ENCODE assay signal across 9 cellular contexts in the genomic region with DNA sequence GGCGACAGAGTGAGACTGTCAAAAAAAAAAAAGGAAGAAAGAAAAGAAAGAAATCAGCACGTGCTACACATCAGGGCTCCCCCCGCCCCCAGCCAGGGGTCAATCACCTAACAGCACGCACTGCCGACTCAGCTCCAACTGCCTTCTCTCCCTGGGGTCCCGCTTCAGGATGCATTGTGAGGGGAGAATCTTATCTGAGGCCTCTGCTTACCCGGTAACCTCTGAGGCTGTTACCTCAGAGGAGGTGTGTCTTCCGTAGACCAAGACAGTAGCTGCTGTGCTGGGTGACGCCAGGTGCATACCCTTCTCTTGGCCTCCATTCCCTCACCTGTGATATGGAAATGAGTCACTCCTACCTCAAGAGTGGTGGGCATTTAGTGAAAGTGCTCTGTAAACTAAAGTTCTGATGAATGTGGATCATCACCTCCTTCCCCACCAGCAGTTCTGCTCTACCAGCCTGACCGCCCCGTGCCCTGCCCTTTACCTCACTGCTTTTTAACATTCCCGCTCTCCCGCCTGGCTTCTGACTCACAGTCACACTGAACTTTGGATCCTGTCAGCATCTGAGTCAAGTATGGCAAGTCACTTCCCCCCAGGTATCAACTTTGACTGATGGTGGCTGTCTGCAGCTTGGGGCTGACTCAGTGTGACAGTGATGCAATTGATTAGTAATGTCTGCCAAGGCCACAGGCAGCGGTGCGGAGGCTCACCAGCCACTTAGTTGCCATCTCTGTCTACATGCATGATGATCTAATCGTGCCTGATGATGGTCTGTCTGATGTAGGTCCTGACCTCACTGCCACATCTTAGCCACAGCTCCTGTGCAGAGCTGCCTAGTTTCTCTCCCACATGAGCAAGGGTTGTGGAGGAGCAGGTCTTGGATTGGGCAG. TPM values are rescaled to one million over a fixed set of nuclear protein-coding genes. Genes with fewer than 3 reads are reported as not detected.
A peak's percentile ranks its signal among the peaks of the same experiment; 100 is the strongest.
DNase-seq lines count a peak whose midpoint lies in the region; ATAC-seq and TF ChIP-seq lines count a peak whose summit lies in the region.
"Had no signal": no experiment of that assay in that cellular context is flagged by ENCODE, and none has a peak within 500 bp of the region (broad histone marks: within the 10 kb centered on the region; RNA-seq: fewer than 3 reads in every experiment).

No MANE protein-coding gene starts in this region.

- ATAC-seq in activated T-helper 17 cell treated with anti-CD3 and anti-CD28 coated beads, Interleukin-2, amount 50 U/mL, for 72 hours (replicated peaks): peak; percentile 82
- ATAC-seq in GM21619 (IDR thresholded peaks at IDR 0.05; ENCODE audit: unreplicated experiment) (no peak), HG03025 (IDR thresholded peaks at IDR 0.05; ENCODE audit: low FRiP score, unreplicated experiment) (no peak)

- H3K4me3 Mint-ChIP-seq in activated T-helper 17 cell treated with anti-CD3 and anti-CD28 coated beads, Interleukin-2, amount 50 U/mL, for 72 hours: peak overlapping the region; percentile 42

- DNase-seq in AG08396 (ENCODE audit: low spot score) (peak; percentile 68), LHCN-M2 (ENCODE audit: low read depth) (peak; percentile 80), NCI-H1105 (lab: John Stamatoyannopoulos, UW) (no peak), epidermal melanocyte (ENCODE audit: insufficient read length, low spot score) (no peak)
- DNase-seq: uterus had no signal

- H3K27ac ChIP-seq in liver (ENCODE audit: low read depth in 1 of 2, low read length in 2 of 2): peak overlapping the region; percentile 2 to 40
- H3K27ac ChIP-seq: uterus had no signal

- peaks cover 10% of the 10 kb centered on the region for H3K4me1 Mint-ChIP-seq in activated T-helper 17 cell treated with anti-CD3 and anti-CD28 coated beads, Interleukin-2, amount 50 U/mL, for 72 hours

- H3K27me3 ChIP-seq in liver (ENCODE audit: control insufficient read depth in 4 of 4, insufficient read depth in 4 of 4, low read length in 3 of 4): no peaks in the 10 kb centered on the region
- H3K27me3 ChIP-seq: uterus had no signal

- H3K36me3 ChIP-seq in liver (ENCODE audit: control insufficient read depth in 4 of 4, insufficient read depth in 3 of 4, low read depth in 1 of 4, low read length in 3 of 4): peaks cover 0 to 1% (median 0%) of the 10 kb centered on the region in 4 donors
- H3K36me3 ChIP-seq: uterus had no signal

- no peaks in the 10 kb centered on the region for H3K9me3 Mint-ChIP-seq in activated T-helper 17 cell treated with anti-CD3 and anti-CD28 coated beads, Interleukin-2, amount 50 U/mL, for 72 hours

- H3K9me3 ChIP-seq in liver (ENCODE audit: control insufficient read depth in 4 of 4, low read length in 3 of 4): no peaks in the 10 kb centered on the region
- H3K9me3 ChIP-seq: uterus had no signal

- H3K9ac ChIP-seq in liver (ENCODE audit: low read depth in 1 of 2, low read length in 2 of 2): no peak overlapping the region

- peaks cover 2 to 27% (median 18%) of the 10 kb centered on the region in 4 donors for H3K4me1 ChIP-seq in liver (ENCODE audit: control insufficient read depth in 4 of 4, insufficient read depth in 4 of 4, low read length in 3 of 4)
- H3K4me1 ChIP-seq: uterus had no signal

- TF ChIP-seq CTCF in liver (IDR thresholded peaks at IDR 0.05; ENCODE audit: low read depth, low read length, missing input control): no peak

- peaks cover 27% of the 10 kb centered on the region for H3K36me3 Mint-ChIP-seq in activated T-helper 17 cell treated with anti-CD3 and anti-CD28 coated beads, Interleukin-2, amount 50 U/mL, for 72 hours (ENCODE audit: low read depth)

- H3K4me3 ChIP-seq in liver (ENCODE audit: low read depth in 1 of 3, low read length in 3 of 3): no peak overlapping the region
- H3K4me3 ChIP-seq: uterus had no signal

- peak overlapping the region; percentile 66 for H3K27ac Mint-ChIP-seq in activated T-helper 17 cell treated with anti-CD3 and anti-CD28 coated beads, Interleukin-2, amount 50 U/mL, for 72 hours

- TF ChIP-seq RAD21 in liver (IDR thresholded peaks at IDR 0.05): peak; percentile 21 to 34

- no peaks in the 10 kb centered on the region for H3K27me3 Mint-ChIP-seq in activated T-helper 17 cell treated with anti-CD3 and anti-CD28 coated beads, Interleukin-2, amount 50 U/mL, for 72 hours

- WGBS in liver: 64% methylated on average over 16 of the region's 16 CpGs

TF ChIP-seq in liver, 16 proteins besides CTCF, POLR2A, EP300 and RAD21:
- TF ChIP-seq NR2F2 (IDR thresholded peaks at IDR 0.05) (no peak), JUND (IDR thresholded peaks at IDR 0.05) (peak; percentile 87 to 96), HNF4A (conservative IDR thresholded peaks at IDR 0.05) (peak; percentile 86 to 94), EGR1 (IDR thresholded peaks at IDR 0.05; ENCODE audit: low read depth in 2 of 2) (no peak), HNF4G (IDR thresholded peaks at IDR 0.05) (peak; percentile 65), RXRA (IDR thresholded peaks at IDR 0.05) (peak; percentile 58 to 89), FOXA2 (IDR thresholded peaks at IDR 0.05) (peak; percentile 39), GABPA (IDR thresholded peaks at IDR 0.05 in 1 of 2, conservative IDR thresholded peaks at IDR 0.05 in 1 of 2) (peak in 1 of 2 donors; percentile 47), FOXA1 (IDR thresholded peaks at IDR 0.05) (no peak), YY1 (IDR thresholded peaks at IDR 0.05) (peak; percentile 78), TAF1 (conservative IDR thresholded peaks at IDR 0.05) (no peak), SP1 (IDR thresholded peaks at IDR 0.05) (peak; percentile 82)
- TF ChIP-seq, protein P1, sequence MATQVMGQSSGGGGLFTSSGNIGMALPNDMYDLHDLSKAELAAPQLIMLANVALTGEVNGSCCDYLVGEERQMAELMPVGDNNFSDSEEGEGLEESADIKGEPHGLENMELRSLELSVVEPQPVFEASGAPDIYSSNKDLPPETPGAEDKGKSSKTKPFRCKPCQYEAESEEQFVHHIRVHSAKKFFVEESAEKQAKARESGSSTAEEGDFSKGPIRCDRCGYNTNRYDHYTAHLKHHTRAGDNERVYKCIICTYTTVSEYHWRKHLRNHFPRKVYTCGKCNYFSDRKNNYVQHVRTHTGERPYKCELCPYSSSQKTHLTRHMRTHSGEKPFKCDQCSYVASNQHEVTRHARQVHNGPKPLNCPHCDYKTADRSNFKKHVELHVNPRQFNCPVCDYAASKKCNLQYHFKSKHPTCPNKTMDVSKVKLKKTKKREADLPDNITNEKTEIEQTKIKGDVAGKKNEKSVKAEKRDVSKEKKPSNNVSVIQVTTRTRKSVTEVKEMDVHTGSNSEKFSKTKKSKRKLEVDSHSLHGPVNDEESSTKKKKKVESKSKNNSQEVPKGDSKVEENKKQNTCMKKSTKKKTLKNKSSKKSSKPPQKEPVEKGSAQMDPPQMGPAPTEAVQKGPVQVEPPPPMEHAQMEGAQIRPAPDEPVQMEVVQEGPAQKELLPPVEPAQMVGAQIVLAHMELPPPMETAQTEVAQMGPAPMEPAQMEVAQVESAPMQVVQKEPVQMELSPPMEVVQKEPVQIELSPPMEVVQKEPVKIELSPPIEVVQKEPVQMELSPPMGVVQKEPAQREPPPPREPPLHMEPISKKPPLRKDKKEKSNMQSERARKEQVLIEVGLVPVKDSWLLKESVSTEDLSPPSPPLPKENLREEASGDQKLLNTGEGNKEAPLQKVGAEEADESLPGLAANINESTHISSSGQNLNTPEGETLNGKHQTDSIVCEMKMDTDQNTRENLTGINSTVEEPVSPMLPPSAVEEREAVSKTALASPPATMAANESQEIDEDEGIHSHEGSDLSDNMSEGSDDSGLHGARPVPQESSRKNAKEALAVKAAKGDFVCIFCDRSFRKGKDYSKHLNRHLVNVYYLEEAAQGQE (IDR thresholded peaks at IDR 0.05): no peak
- TF ChIP-seq, protein P2, sequence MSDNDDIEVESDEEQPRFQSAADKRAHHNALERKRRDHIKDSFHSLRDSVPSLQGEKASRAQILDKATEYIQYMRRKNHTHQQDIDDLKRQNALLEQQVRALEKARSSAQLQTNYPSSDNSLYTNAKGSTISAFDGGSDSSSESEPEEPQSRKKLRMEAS (IDR thresholded peaks at IDR 0.05): no peak
- TF ChIP-seq, protein P3, sequence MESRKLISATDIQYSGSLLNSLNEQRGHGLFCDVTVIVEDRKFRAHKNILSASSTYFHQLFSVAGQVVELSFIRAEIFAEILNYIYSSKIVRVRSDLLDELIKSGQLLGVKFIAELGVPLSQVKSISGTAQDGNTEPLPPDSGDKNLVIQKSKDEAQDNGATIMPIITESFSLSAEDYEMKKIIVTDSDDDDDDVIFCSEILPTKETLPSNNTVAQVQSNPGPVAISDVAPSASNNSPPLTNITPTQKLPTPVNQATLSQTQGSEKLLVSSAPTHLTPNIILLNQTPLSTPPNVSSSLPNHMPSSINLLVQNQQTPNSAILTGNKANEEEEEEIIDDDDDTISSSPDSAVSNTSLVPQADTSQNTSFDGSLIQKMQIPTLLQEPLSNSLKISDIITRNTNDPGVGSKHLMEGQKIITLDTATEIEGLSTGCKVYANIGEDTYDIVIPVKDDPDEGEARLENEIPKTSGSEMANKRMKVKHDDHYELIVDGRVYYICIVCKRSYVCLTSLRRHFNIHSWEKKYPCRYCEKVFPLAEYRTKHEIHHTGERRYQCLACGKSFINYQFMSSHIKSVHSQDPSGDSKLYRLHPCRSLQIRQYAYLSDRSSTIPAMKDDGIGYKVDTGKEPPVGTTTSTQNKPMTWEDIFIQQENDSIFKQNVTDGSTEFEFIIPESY (IDR thresholded peaks at IDR 0.05): no peak
- TF ChIP-seq, protein P4, sequence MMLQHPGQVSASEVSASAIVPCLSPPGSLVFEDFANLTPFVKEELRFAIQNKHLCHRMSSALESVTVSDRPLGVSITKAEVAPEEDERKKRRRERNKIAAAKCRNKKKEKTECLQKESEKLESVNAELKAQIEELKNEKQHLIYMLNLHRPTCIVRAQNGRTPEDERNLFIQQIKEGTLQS (IDR thresholded peaks at IDR 0.05): peak; percentile 84

RNA-seq across cellular contexts. Expression of a gene that starts 20.1 kb away (rescaled TPM):
- total RNA-seq in LHCN-M2 (2014; rRNA removed) (11.7 and 11.9 TPM in 2 replicates), liver (1 to 10 TPM; 7.4 to 9.3 TPM)
- 10.8 TPM for polyA plus RNA-seq in LHCN-M2 (2012)
- total RNA-seq in activated T-helper 17 cell treated with anti-CD3 and anti-CD28 coated beads, Interleukin-2, amount 50 U/mL, for 72 hours: 100 to 1,000 TPM; 181 to 252 TPM
- polyA plus RNA-seq in liver: 10 to 100 TPM; 12.7 to 17.8 TPM

RNA-seq across cellular contexts. Expression of a gene that starts 51.5 kb away (rescaled TPM):
- total RNA-seq in LHCN-M2 (2014; rRNA removed) (not detected in 2 replicates), liver (1 to 10 TPM; 1.8 to 3.4 TPM)
- not detected for polyA plus RNA-seq in LHCN-M2 (2012)
- total RNA-seq in activated T-helper 17 cell treated with anti-CD3 and anti-CD28 coated beads, Interleukin-2, amount 50 U/mL, for 72 hours: 1 to 10 TPM in 1 of 2 donors, under 1 TPM in 1; 0.91 to 3.4 TPM
- polyA plus RNA-seq in liver: under 1 TPM; 0.61 to 0.97 TPM
- total RNA-seq: uterus had no signal

Comparison
In these comparisons a context has a peak if more than half of its experiments do, and no peak if none do; other contexts are left out.
1. DNase-seq: peak in AG08396 (single experiment) and LHCN-M2 (single experiment); none in NCI-H1105 (single experiment) and epidermal melanocyte (single experiment).
2. RNA of a gene that starts 20.1 kb away (total RNA-seq): 181 to 252 TPM in activated T-helper 17 cell treated with anti-CD3 and anti-CD28 coated beads, Interleukin-2, amount 50 U/mL, for 72 hours; 11.7 to 11.9 TPM in LHCN-M2 and 7.4 to 9.3 TPM in liver; every median in the first group is over 10 times any median in the second.